ENCODE assay signal across 20 cellular contexts in the genomic region with DNA sequence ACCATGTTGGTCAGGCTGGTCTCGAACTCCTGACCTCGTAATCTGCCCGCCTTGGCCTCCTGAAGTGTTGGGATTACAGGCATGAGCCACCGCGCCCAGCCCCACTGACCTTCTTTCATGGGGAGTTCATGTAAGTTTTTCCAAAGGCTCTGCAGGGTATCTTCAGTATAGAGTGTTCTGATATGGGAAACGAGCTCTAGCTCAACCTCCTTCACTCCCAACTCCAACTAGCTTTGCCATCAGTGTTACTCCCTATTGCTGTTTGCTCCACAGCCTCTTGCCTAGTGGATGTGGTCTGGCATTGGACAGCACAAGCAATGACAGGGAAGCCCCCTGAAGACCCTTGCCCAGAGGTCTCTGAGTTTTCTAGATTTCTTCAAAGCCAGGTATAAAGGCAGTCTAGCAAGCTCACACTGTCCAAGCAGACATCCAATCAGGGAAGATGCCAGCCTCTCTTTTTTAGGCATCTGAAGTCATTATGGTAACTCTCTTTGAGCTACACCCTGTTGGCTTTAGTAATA. TPM values are rescaled to one million over a fixed set of nuclear protein-coding genes. Genes with fewer than 3 reads are reported as not detected.
DNase-seq lines count a peak whose midpoint lies in the region; ATAC-seq and TF ChIP-seq lines count a peak whose summit lies in the region.
"Had no signal": no experiment of that assay in that cellular context is flagged by ENCODE, and none has a peak within 500 bp of the region (broad histone marks: within the 10 kb centered on the region; RNA-seq: fewer than 3 reads in every experiment).

No MANE protein-coding gene starts in this region.

- no peaks in the 10 kb centered on the region for H4K20me1 ChIP-seq in Loucy (ENCODE audit: insufficient read depth, low read length, poor library complexity, severe bottlenecking)
- H4K20me1 ChIP-seq: BLaER1 treated with 17β-estradiol and CSF1 and Interleukin-3, amounts not matched to agents 10 nM and 100 nM had no signal

- peak overlapping the region; percentile 32 for H3K4me3 ChIP-seq in Loucy (ENCODE audit: low read length, poor library complexity, severe bottlenecking)
- H3K4me3 ChIP-seq in esophagus squamous epithelium, result no peak overlapping the region
- H3K4me3 ChIP-seq: BLaER1 treated with 17β-estradiol and CSF1 and Interleukin-3, amounts not matched to agents 10 nM and 100 nM; GM12878; GM23248; HAP-1 had no signal

- H3K36me3 ChIP-seq in Loucy (ENCODE audit: insufficient read depth, low read length) (no peaks in the 10 kb centered on the region), esophagus squamous epithelium (no peaks in the 10 kb centered on the region)
- H3K36me3 ChIP-seq: BLaER1 treated with 17β-estradiol and CSF1 and Interleukin-3, amounts not matched to agents 10 nM and 100 nM; HAP-1 had no signal

- H3K27me3 ChIP-seq in Loucy (ENCODE audit: insufficient read depth, low read length, poor library complexity, severe bottlenecking) (no peaks in the 10 kb centered on the region), esophagus squamous epithelium (peaks cover 0 to 10% (median 0%) of the 10 kb centered on the region in 4 donors)
- H3K27me3 ChIP-seq: BLaER1 treated with 17β-estradiol and CSF1 and Interleukin-3, amounts not matched to agents 10 nM and 100 nM had no signal

- intact Hi-C loops in esophagus squamous epithelium (cut with DNase I) (no loop called here), posterior vena cava (cut with DNase I) (no loop called here)

- peaks cover 54% of the 10 kb centered on the region for H3K4me1 ChIP-seq in Loucy (ENCODE audit: insufficient read depth, low read length, poor library complexity, severe bottlenecking)
- peaks cover 4 to 14% (median 4%) of the 10 kb centered on the region in 3 donors for H3K4me1 ChIP-seq in esophagus squamous epithelium
- H3K4me1 ChIP-seq: HAP-1 had no signal

- H3K9ac ChIP-seq in Loucy (ENCODE audit: low read depth, low read length, poor library complexity, severe bottlenecking), result peak overlapping the region; percentile 71
- H3K9ac ChIP-seq: BLaER1 treated with 17β-estradiol and CSF1 and Interleukin-3, amounts not matched to agents 10 nM and 100 nM; GM23248 had no signal

- TF ChIP-seq CTCF in Loucy (conservative IDR thresholded peaks at IDR 0.05; ENCODE audit: low read length), result no peak
- TF ChIP-seq CTCF in RWPE1 (conservative IDR thresholded peaks at IDR 0.05; ENCODE audit: low read depth), result no peak
- TF ChIP-seq CTCF in esophagus squamous epithelium (IDR thresholded peaks at IDR 0.05), result no peak

- POLR2A ChIA-PET in RWPE1 (lab: Yijun Ruan, JAX; ENCODE audit: low non-redundant PET), result no interaction called here

- peaks cover 5% of the 10 kb centered on the region; the same call in 1 of the 2 replicates for H3K9me3 ChIP-seq in Loucy (ENCODE audit: insufficient read depth, low read depth, low read length)
- no peaks in the 10 kb centered on the region for H3K9me3 ChIP-seq in esophagus squamous epithelium
- H3K9me3 ChIP-seq: BLaER1 treated with 17β-estradiol and CSF1 and Interleukin-3, amounts not matched to agents 10 nM and 100 nM; HAP-1 had no signal

- H3K9me2 ChIP-seq in Loucy (replicated peaks; ENCODE audit: low read depth, low read length), result no peaks in the 10 kb centered on the region

- 82 to 90% methylated on average over 5 to 6 of the region's 6 CpGs for WGBS in esophagus squamous epithelium, 2 donors

- ATAC-seq in HG03025 (IDR thresholded peaks at IDR 0.05; ENCODE audit: low FRiP score, unreplicated experiment) (no peak), HG03095 (IDR thresholded peaks at IDR 0.05; ENCODE audit: unreplicated experiment) (no peak), GM21423 (IDR thresholded peaks at IDR 0.05; ENCODE audit: unreplicated experiment) (no peak)
- ATAC-seq: CD8-positive, alpha-beta T cell; GM12878; HepG2 had no signal

- peaks cover 10% of the 10 kb centered on the region; the same call in 1 of the 2 replicates for H3F3A ChIP-seq in Loucy (ENCODE audit: low read depth)

- CTCF ChIA-PET in RWPE1 (lab: Yijun Ruan, JAX), result no interaction called here

- 0 out of 2 replicates have a peak overlapping the region, but pooled peaks have one; percentile 3 for H2AFZ ChIP-seq in Loucy (ENCODE audit: low read length)
- H2AFZ ChIP-seq: GM23248 had no signal

- peak overlapping the region; percentile 71 for H3K4me2 ChIP-seq in Loucy (ENCODE audit: low read depth, low read length, poor library complexity, severe bottlenecking)
- H3K4me2 ChIP-seq: BLaER1 treated with 17β-estradiol and CSF1 and Interleukin-3, amounts not matched to agents 10 nM and 100 nM had no signal

- H3K27ac ChIP-seq in RWPE1 (peak overlapping the region; percentile 62), esophagus squamous epithelium (peak overlapping the region in 3 of 4 donors; percentile 34 to 70 (median 63))
- H3K27ac ChIP-seq: BLaER1 treated with 17β-estradiol and CSF1 and Interleukin-3, amounts not matched to agents 10 nM and 100 nM; GM23248 had no signal

- TF ChIP-seq POLR2A in esophagus squamous epithelium (IDR thresholded peaks at IDR 0.05), result no peak

- H3K79me2 ChIP-seq in Loucy (ENCODE audit: insufficient read depth, low read length), result peaks cover 22% of the 10 kb centered on the region; the same call in 1 of the 2 replicates

- no peak for DNase-seq in RWPE1 (ENCODE audit: low spot score)
- no peak for DNase-seq in esophagus squamous epithelium (lab: John Stamatoyannopoulos, UW)
- DNase-seq in posterior vena cava (ENCODE audit: low spot score), result peak; percentile 13
- no peak for DNase-seq in activated gamma-delta T cell treated with Interleukin-2 at 50 U/mL for 16 hours
- DNase-seq: Calu3; CD8-positive, alpha-beta T cell; DMS79 treated with DMSO at 0.1 percent for 48 hours; GF-D8 had no signal

RNA-seq across cellular contexts. Expression of a gene that starts 41.2 kb away (rescaled TPM):
- 10 to 100 TPM in 3 of 4 donors, 1 to 10 TPM in 1; 9.7 to 62.9 (median 23.0) TPM for total RNA-seq in esophagus squamous epithelium
- total RNA-seq in posterior vena cava, result 10 to 100 TPM; 36.4 to 70.1 TPM
- total RNA-seq: A172; B cell; Calu3; CD8-positive, alpha-beta T cell; GM23248; H4; HepG2 had no signal
